8 cellular contexts compared by ENCODE assay signal in genomic region chr13:99258210-99258860, GRCh38. TPM values are rescaled to one million over a fixed set of nuclear protein-coding genes. Genes with fewer than 3 reads are reported as not detected.
A peak's percentile ranks its signal among the peaks of the same experiment; 100 is the strongest.
DNase-seq lines count a peak whose midpoint lies in the region; ATAC-seq and TF ChIP-seq lines count a peak whose summit lies in the region.

Gene GPR18, minus strand, starts transcription at chr13:99258379. Its CDS starts 2,507 bp downstream, at chr13:99255872.

- H3K14ac ChIP-seq in trophoblast cell (ENCODE audit: low read length), result no peak within 1 kb of the TSS

- no peak within 1 kb of the TSS for H2BK12ac ChIP-seq in trophoblast cell (ENCODE audit: low read length)

- no peak within 1 kb of the TSS for H2BK5ac ChIP-seq in trophoblast cell (ENCODE audit: low read depth, low read length, poor library complexity)

- ATAC-seq in GM18502 (IDR thresholded peaks at IDR 0.05; ENCODE audit: poor library complexity, unreplicated experiment) (peak; percentile 89), GM21723 (IDR thresholded peaks at IDR 0.05; ENCODE audit: unreplicated experiment) (peak; percentile 94)

- H2AK5ac ChIP-seq in trophoblast cell (ENCODE audit: low read length), result no peak within 1 kb of the TSS

- no peak within 1 kb of the TSS for H3K4ac ChIP-seq in trophoblast cell (ENCODE audit: low read depth, low read length)

- H4K12ac ChIP-seq in trophoblast cell (ENCODE audit: low read depth, low read length), result no peak within 1 kb of the TSS

- no peak for TF ChIP-seq EP300 in esophagus muscularis mucosa (IDR thresholded peaks at IDR 0.05)

- no peak within 1 kb of the TSS for H2BK120ac ChIP-seq in trophoblast cell (ENCODE audit: insufficient read depth, low read length, poor library complexity)

- H3K4me2 ChIP-seq in trophoblast cell (ENCODE audit: low read length), result no peak within 1 kb of the TSS

- no peak within 1 kb of the TSS for H2AFZ ChIP-seq in trophoblast cell (ENCODE audit: insufficient read depth, low read length, poor library complexity)

- H3K36me3 ChIP-seq in KOPT-K1 (ENCODE audit: insufficient read depth, low read length) (peaks cover 31% of the 10 kb centered on the region), trophoblast cell (ENCODE audit: control insufficient read depth in 1 of 2, insufficient read depth in 2 of 2, low read length in 2 of 2) (peaks cover 7 to 12% of the 10 kb centered on the region in 2 experiments), esophagus muscularis mucosa (peaks cover 0 to 8% (median 3%) of the 10 kb centered on the region in 4 donors)

- H4K91ac ChIP-seq in trophoblast cell (ENCODE audit: low read depth, low read length), result no peak within 1 kb of the TSS

- H3K27ac ChIP-seq in KOPT-K1 (ENCODE audit: low read depth, low read length, poor library complexity, severe bottlenecking) (peak within 1 kb of the TSS; percentile 60), trophoblast cell (ENCODE audit: low read depth, low read length) (no peak within 1 kb of the TSS), esophagus muscularis mucosa (replicated peaks in 1 of 4) (no peak within 1 kb of the TSS)

- no peak for TF ChIP-seq POLR2A in esophagus muscularis mucosa (IDR thresholded peaks at IDR 0.05; ENCODE audit: low read depth)

- H3K4me1 ChIP-seq in trophoblast cell (ENCODE audit: control insufficient read depth in 1 of 2, insufficient read depth in 2 of 2, low read length in 2 of 2), result no peaks in the 10 kb centered on the region
- H3K4me1 ChIP-seq in esophagus muscularis mucosa, result peaks cover 6 to 17% (median 11%) of the 10 kb centered on the region in 4 donors

- no peak for TF ChIP-seq CTCF in esophagus muscularis mucosa (IDR thresholded peaks at IDR 0.05)

- H3K9me3 ChIP-seq in KOPT-K1 (ENCODE audit: insufficient read depth, low read length, poor library complexity, severe bottlenecking), result no peaks in the 10 kb centered on the region
- no peaks in the 10 kb centered on the region for H3K9me3 ChIP-seq in trophoblast cell (ENCODE audit: insufficient read depth, low read depth, low read length)
- no peaks in the 10 kb centered on the region for H3K9me3 ChIP-seq in esophagus muscularis mucosa

- no peaks in the 10 kb centered on the region for H3K79me1 ChIP-seq in trophoblast cell (ENCODE audit: low read length)

- H3K23ac ChIP-seq in trophoblast cell (ENCODE audit: low read length), result no peak within 1 kb of the TSS

- H3K79me2 ChIP-seq in trophoblast cell (ENCODE audit: control insufficient read depth, insufficient read depth, low read length, poor library complexity), result no peaks in the 10 kb centered on the region

- H3K27me3 ChIP-seq in trophoblast cell (ENCODE audit: insufficient read depth, low read length), result no peaks in the 10 kb centered on the region
- H3K27me3 ChIP-seq in esophagus muscularis mucosa, result no peaks in the 10 kb centered on the region

- no peak within 1 kb of the TSS for H3K18ac ChIP-seq in trophoblast cell (ENCODE audit: low read length)

- H4K8ac ChIP-seq in trophoblast cell (ENCODE audit: low read depth, low read length), result no peak within 1 kb of the TSS

- no peak within 1 kb of the TSS for H3K9ac ChIP-seq in trophoblast cell (ENCODE audit: low read length)

- intact Hi-C loops in esophagus muscularis mucosa (cut with DNase I), result no loop called here

- H3K4me3 ChIP-seq in trophoblast cell (ENCODE audit: low read depth, low read length) (no peak within 1 kb of the TSS), esophagus muscularis mucosa (no peak within 1 kb of the TSS)

- no CpG with 5 or more reads among the region's 4 CpGs for WGBS in trophoblast cell (ENCODE audit: extremely low coverage, insufficient coverage, insufficient read length)
- 66% methylated on average over 4 of the region's 4 CpGs for WGBS in esophagus muscularis mucosa

- peak; percentile 17 for DNase-seq in dermis blood vessel endothelial cell
- no peak for DNase-seq in trophoblast cell
- DNase-seq in esophagus muscularis mucosa (ENCODE audit: extremely low spot score), result no peak
- no peak for DNase-seq in HPDE6-E6E7 (ENCODE audit: extremely low spot score)
- no peak for DNase-seq in NCI-H2029 (lab: John Stamatoyannopoulos, UW)

RNA-seq across cellular contexts. Expression of gene GPR18, which starts in this region (rescaled TPM):
- total RNA-seq in dermis blood vessel endothelial cell (not detected in 2 replicates), esophagus muscularis mucosa (not detected)
- not detected in 2 replicates for polyA plus RNA-seq in trophoblast cell (2013)

Comparison
In these comparisons a context has a peak if more than half of its experiments do, and no peak if none do; other contexts are left out.
1. Peak in DNase-seq in dermis blood vessel endothelial cell; RNA of the gene not detected or under 1 TPM.